Comparison of ENCODE assay signal across 1 cellular context in the genomic region with DNA sequence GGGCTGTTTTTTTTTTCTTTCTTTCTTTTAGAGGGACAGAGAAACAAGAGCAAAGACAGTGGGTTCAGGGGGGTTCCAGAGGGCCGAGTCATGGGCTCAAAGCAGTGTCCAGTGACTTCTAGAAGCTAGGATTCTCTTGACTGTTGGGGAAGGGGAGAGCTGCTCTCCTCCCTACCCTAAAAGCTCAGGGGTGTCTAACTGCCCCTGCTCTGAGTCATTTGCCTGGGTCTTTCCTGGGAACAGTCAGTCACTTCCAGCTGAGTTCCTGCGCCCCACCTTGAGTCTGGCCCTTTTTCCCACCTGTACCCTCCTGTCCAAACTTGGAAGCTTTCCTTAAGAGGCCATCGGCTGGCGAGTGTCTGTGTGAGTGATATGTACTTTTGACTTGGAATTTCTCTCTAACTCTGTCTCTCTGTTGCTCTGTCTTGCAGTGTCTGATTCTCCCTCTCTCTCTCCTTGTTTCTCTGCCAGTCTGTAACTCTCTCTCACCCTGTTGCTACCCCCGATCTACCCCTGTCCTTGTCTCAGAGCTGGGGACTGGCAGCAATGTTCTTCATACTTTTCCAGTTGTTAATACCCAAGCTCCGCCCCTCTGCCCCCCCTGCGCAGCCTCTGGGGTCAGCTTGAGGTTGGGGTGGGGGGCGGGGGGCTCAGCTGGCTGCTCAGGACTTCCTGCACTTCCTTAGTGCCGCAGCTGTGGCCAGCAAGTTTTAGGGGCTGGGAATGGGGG.
TF ChIP-seq lines count a peak whose summit lies in the region.

No MANE protein-coding gene starts in this region.

TF ChIP-seq in HEK293, 187 proteins besides CTCF, POLR2A, EP300 and RAD21 (continued from another document):
- TF ChIP-seq SP2 (tag by site-specific recombination; IDR thresholded peaks at IDR 0.05): no peak
